ENCODE assay signal across 32 cellular contexts in genomic region chr12:41979574-41979973, GRCh38.
"Had no signal": no experiment of that assay in that cellular context is flagged by ENCODE, and none has a peak within 500 bp of the region (broad histone marks: within the 10 kb centered on the region; RNA-seq: fewer than 3 reads in every experiment).

No MANE protein-coding gene starts in this region.

- H3K36me3 ChIP-seq: ascending aorta, breast epithelium, MG63 had no signal

- H3K27ac ChIP-seq: ascending aorta, body of pancreas, breast epithelium had no signal

- H3K9me3 ChIP-seq: ascending aorta, body of pancreas, breast epithelium, MG63 had no signal

- DNase-seq: activated CD4-positive, alpha-beta T cell treated with anti-CD3 and anti-CD28 coated beads, Interleukin-2, amount 10 ng/mL, durations not matched to agents 24 days and 14 days; activated CD4-positive, alpha-beta T cell treated with anti-CD3 and anti-CD28 coated beads, Interleukin-2, amount 50 U/mL, for 4 hours; activated CD8-positive, alpha-beta T cell treated with anti-CD3 and anti-CD28 coated beads for 36 hours; activated effector memory CD4-positive, alpha-beta T cell treated with anti-CD3 and anti-CD28 coated beads, Interleukin-2, amount 50 U/mL, for 16 hours; activated naive CD4-positive, alpha-beta T cell; activated naive CD4-positive, alpha-beta T cell treated with anti-CD3 and anti-CD28 coated beads, Interleukin-2, amount 50 U/mL, for 16 hours; activated naive CD8-positive, alpha-beta T cell treated with anti-CD3 and anti-CD28 coated beads for 36 hours; activated T-cell treated with anti-CD3 and anti-CD28 coated beads, Interleukin-2, amount 50 U/mL, for 1 hour; activated T-cell treated with anti-CD3 and anti-CD28 coated beads, Interleukin-2, amount 50 U/mL, for 72 hours; amygdala; body of pancreas; caudate nucleus; cerebellar nuclear complex; Kasumi-1; MG63; NCI-H1048; NCI-H1105 treated with DMSO at 0.1 percent for 48 hours; NCI-H146; NCI-H187; NCI-H2029 treated with DMSO at 0.1 percent for 48 hours; NCI-H2107; NCI-H2171; NCI-H510A; NCI-H526; NCI-H748 treated with DMSO at 0.1 percent for 48 hours; NK-92 treated with Interleukin-12 subunit alpha and Interleukin-12 subunit beta, amount 100 ng/mL, for 24 hours; Right ventricle myocardium superior; SW 1271 had no signal

- H3K4me3 ChIP-seq: ascending aorta, body of pancreas, breast epithelium, MG63 had no signal

- ATAC-seq: activated CD8-positive, alpha-beta T cell treated with anti-CD3 and anti-CD28 coated beads for 36 hours; activated T-cell treated with anti-CD3 and anti-CD28 coated beads, Interleukin-2, amount 50 U/mL, for 72 hours; activated T-helper 17 cell treated with anti-CD3 and anti-CD28 coated beads, Interleukin-2, amount 50 U/mL, for 72 hours; body of pancreas had no signal

- FAIRE-seq: TTC549 had no signal

- H3K27me3 ChIP-seq: ascending aorta, body of pancreas, breast epithelium, MG63 had no signal

- H3K4me1 ChIP-seq: body of pancreas, breast epithelium had no signal
